ENCODE assay signal across 15 cellular contexts in the genomic region with DNA sequence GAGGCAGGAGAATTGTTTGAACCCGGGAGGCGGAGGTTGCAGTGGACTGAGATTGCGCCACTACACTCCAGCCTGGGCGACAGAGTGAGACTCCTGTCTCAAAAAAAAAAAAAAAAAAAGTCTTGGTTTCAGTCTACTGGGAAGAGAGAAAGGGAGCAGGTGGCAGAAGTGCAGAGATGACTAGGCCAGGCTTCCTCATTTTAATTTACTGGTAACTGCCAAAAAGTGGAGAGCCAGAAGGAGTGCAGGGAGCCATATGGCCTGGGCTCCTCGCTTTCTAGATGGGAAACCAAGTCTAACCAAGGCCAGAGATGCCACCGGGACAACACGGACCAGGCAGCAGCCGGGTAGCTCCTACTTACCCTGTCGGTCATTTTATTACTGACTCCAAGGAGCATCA. TPM values are rescaled to one million over a fixed set of nuclear protein-coding genes. Genes with fewer than 3 reads are reported as not detected.
DNase-seq lines count a peak whose midpoint lies in the region; ATAC-seq, FAIRE-seq and TF ChIP-seq lines count a peak whose summit lies in the region.
"Had no signal": no experiment of that assay in that cellular context is flagged by ENCODE, and none has a peak within 500 bp of the region (broad histone marks: within the 10 kb centered on the region; RNA-seq: fewer than 3 reads in every experiment).

No MANE protein-coding gene starts in this region.

- CTCF ChIA-PET in HepG2 (lab: Yijun Ruan, JAX; ENCODE audit: low intra/inter-chr PET ratio, low total read pairs) = no interaction called here

- peak overlapping the region; percentile 69 for H3K27ac Mint-ChIP-seq in stimulated activated naive B cell treated with anti-CD40 and anti-IgM and Interleukin-4, amounts not matched to agents 10 μg/mL and 1 μg/mL and 100 μg/mL, for 72 hours
- no peak overlapping the region for H3K27ac Mint-ChIP-seq in activated T-helper 2 cell treated with anti-CD3 and anti-CD28 coated beads, Interferon-gamma antibody, Interleukin-2, Interleukin-4, amounts not matched to agents 10 μg/mL and 5 μg/mL and 100 μg/mL, durations not matched to agents 14 hours and 24 hours and 36 hours
- H3K27ac Mint-ChIP-seq: activated naive CD4-positive, alpha-beta T cell treated with anti-CD3 and anti-CD28 coated beads, Interleukin-2, amount 50 U/mL, for 72 hours had no signal

- POLR2A ChIA-PET in HepG2 (lab: Yijun Ruan, JAX) = no interaction called here

- no peaks in the 10 kb centered on the region for H3K4me1 ChIP-seq in HepG2 (ENCODE audit: insufficient read depth, low read length)

- H3K9ac ChIP-seq in HepG2 (ENCODE audit: insufficient read depth, low read depth, low read length) = no peak overlapping the region
- H3K9ac ChIP-seq: BLaER1 had no signal

- no peak overlapping the region for H3K4me3 ChIP-seq in HepG2 (replicated peaks in 1 of 3; ENCODE audit: insufficient read depth in 1 of 3, low read depth in 2 of 3, low read length in 3 of 3)
- H3K4me3 ChIP-seq: BLaER1, heart right ventricle, thoracic aorta had no signal

- no peak for FAIRE-seq in HepG2 (lab: Jason Lieb, UNC)

- no peak overlapping the region for H3K27ac ChIP-seq in HepG2 (ENCODE audit: extremely low read length, insufficient read depth, low read length)
- H3K27ac ChIP-seq: BLaER1, heart right ventricle, neutrophil, thoracic aorta had no signal

- H3K4me3 Mint-ChIP-seq in stimulated activated naive B cell treated with anti-CD40 and anti-IgM and Interleukin-4, amounts not matched to agents 10 μg/mL and 1 μg/mL and 100 μg/mL, for 72 hours = peak overlapping the region in 1 of 2 donors; percentile 22
- no peak overlapping the region for H3K4me3 Mint-ChIP-seq in activated T-helper 2 cell treated with anti-CD3 and anti-CD28 coated beads, Interferon-gamma antibody, Interleukin-2, Interleukin-4, amounts not matched to agents 10 μg/mL and 5 μg/mL and 100 μg/mL, durations not matched to agents 14 hours and 24 hours and 36 hours (ENCODE audit: low read depth)

- peaks cover 5% of the 10 kb centered on the region for H3K79me2 ChIP-seq in HepG2 (ENCODE audit: insufficient read depth, low read length)

- no peak for TF ChIP-seq RAD21 in HepG2 (CRISPR knock-in tag; IDR thresholded peaks at IDR 0.05)

- 100% methylated on average over 9 of the region's 9 CpGs for WGBS in HepG2 (ENCODE audit: low lambda C conversion rate)

- H3K27me3 ChIP-seq in HepG2 (ENCODE audit: control insufficient read depth in 1 of 2, insufficient read depth in 2 of 2, low read length in 2 of 2) = no peaks in the 10 kb centered on the region
- H3K27me3 ChIP-seq: BLaER1, heart right ventricle, neutrophil had no signal

- ATAC-seq in GM21390 (IDR thresholded peaks at IDR 0.05; ENCODE audit: unreplicated experiment) (peak; percentile 52), HG03060 (IDR thresholded peaks at IDR 0.05; ENCODE audit: low read depth, unreplicated experiment) (peak; percentile 25), HepG2 (no peak)
- ATAC-seq in stimulated activated naive B cell treated with anti-CD40 and anti-IgM and Interleukin-4, amounts not matched to agents 10 μg/mL and 1 μg/mL and 100 μg/mL, for 72 hours (replicated peaks) = peak; percentile 87 to 91
- ATAC-seq: heart right ventricle, sciatic nerve had no signal

- no peak overlapping the region for H2AFZ ChIP-seq in HepG2 (ENCODE audit: low read length)

- H3K27me3 Mint-ChIP-seq in stimulated activated naive B cell treated with anti-CD40 and anti-IgM and Interleukin-4, amounts not matched to agents 10 μg/mL and 1 μg/mL and 100 μg/mL, for 72 hours = no peaks in the 10 kb centered on the region
- no peaks in the 10 kb centered on the region for H3K27me3 Mint-ChIP-seq in activated T-helper 2 cell treated with anti-CD3 and anti-CD28 coated beads, Interferon-gamma antibody, Interleukin-2, Interleukin-4, amounts not matched to agents 10 μg/mL and 5 μg/mL and 100 μg/mL, durations not matched to agents 14 hours and 24 hours and 36 hours (ENCODE audit: low read depth)

- peaks cover 16 to 40% of the 10 kb centered on the region in 2 donors for H3K4me1 Mint-ChIP-seq in stimulated activated naive B cell treated with anti-CD40 and anti-IgM and Interleukin-4, amounts not matched to agents 10 μg/mL and 1 μg/mL and 100 μg/mL, for 72 hours
- H3K4me1 Mint-ChIP-seq in activated T-helper 2 cell treated with anti-CD3 and anti-CD28 coated beads, Interferon-gamma antibody, Interleukin-2, Interleukin-4, amounts not matched to agents 10 μg/mL and 5 μg/mL and 100 μg/mL, durations not matched to agents 14 hours and 24 hours and 36 hours (ENCODE audit: low read depth) = peaks cover 13% of the 10 kb centered on the region

- TF ChIP-seq EP300 in HepG2 (IDR thresholded peaks at IDR 0.05; ENCODE audit: low read depth in 2 of 2, low read length in 2 of 2) = no peak
- TF ChIP-seq EP300 in HepG2 (CRISPR knock-in tag; IDR thresholded peaks at IDR 0.05; ENCODE audit: borderline replicate concordance) = no peak

- DNase-seq in NCI-H446 treated with DMSO at 0.1 percent for 48 hours (lab: John Stamatoyannopoulos, UW) (peak; percentile 49), HepG2 (ENCODE audit: low spot score) (no peak)
- peak; percentile 5 for DNase-seq in stimulated activated naive B cell treated with anti-CD40 and anti-IgM and Interleukin-4, amounts not matched to agents 10 μg/mL and 1 μg/mL and 100 μg/mL, for 72 hours
- no peak for DNase-seq in activated T-helper 2 cell treated with anti-CD3 and anti-CD28 coated beads, Interferon-gamma antibody, Interleukin-2, Interleukin-4, amounts not matched to agents 10 μg/mL and 5 μg/mL and 100 μg/mL, durations not matched to agents 14 hours and 24 hours and 36 hours (ENCODE audit: low spot score)
- no peak for DNase-seq in activated naive CD4-positive, alpha-beta T cell treated with anti-CD3 and anti-CD28 coated beads, Interleukin-2, amount 50 U/mL, for 16 hours
- DNase-seq: heart right ventricle; NK-92 treated with Interleukin-12 subunit alpha and Interleukin-12 subunit beta, amount 100 ng/mL, for 24 hours; SHP77 had no signal

- H3K9me3 Mint-ChIP-seq in stimulated activated naive B cell treated with anti-CD40 and anti-IgM and Interleukin-4, amounts not matched to agents 10 μg/mL and 1 μg/mL and 100 μg/mL, for 72 hours = no peaks in the 10 kb centered on the region
- no peaks in the 10 kb centered on the region for H3K9me3 Mint-ChIP-seq in activated T-helper 2 cell treated with anti-CD3 and anti-CD28 coated beads, Interferon-gamma antibody, Interleukin-2, Interleukin-4, amounts not matched to agents 10 μg/mL and 5 μg/mL and 100 μg/mL, durations not matched to agents 14 hours and 24 hours and 36 hours
- H3K9me3 Mint-ChIP-seq: activated naive CD4-positive, alpha-beta T cell treated with anti-CD3 and anti-CD28 coated beads, Interleukin-2, amount 50 U/mL, for 72 hours had no signal

- no TSS peak for BruUV-seq in HepG2 (replicated peaks; lab: Mats Ljungman, UMichigan)

- no peak for TF ChIP-seq POLR2A in HepG2 (IDR thresholded peaks at IDR 0.05; ENCODE audit: insufficient read depth in 1 of 2, low read depth in 2 of 2, low read length in 2 of 2)

- H3K9me3 ChIP-seq in HepG2 (ENCODE audit: low read length) = no peaks in the 10 kb centered on the region
- H3K9me3 ChIP-seq: BLaER1, neutrophil, thoracic aorta had no signal

- peaks cover 15 to 52% of the 10 kb centered on the region in 2 experiments for H3K36me3 ChIP-seq in HepG2 (replicated peaks in 1 of 2; ENCODE audit: control insufficient read depth in 1 of 2, insufficient read depth in 2 of 2, low read length in 2 of 2)

- H3K4me2 ChIP-seq in HepG2 (ENCODE audit: low read depth, low read length) = no peak overlapping the region
- H3K4me2 ChIP-seq: BLaER1 had no signal

- intact Hi-C loops in activated T-helper 2 cell treated with anti-CD3 and anti-CD28 coated beads, Interferon-gamma antibody, Interleukin-2, Interleukin-4, amounts not matched to agents 10 μg/mL and 5 μg/mL and 100 μg/mL, durations not matched to agents 14 hours and 24 hours and 36 hours (cut with micrococcal nuclease) = no loop called here
- intact Hi-C loops in HepG2 (cut with micrococcal nuclease; ENCODE audit: unreplicated experiment) = no loop called here

- no peaks in the 10 kb centered on the region for H4K20me1 ChIP-seq in HepG2 (ENCODE audit: insufficient read depth, low read length)

- peaks cover 40 to 52% of the 10 kb centered on the region in 2 donors for H3K36me3 Mint-ChIP-seq in stimulated activated naive B cell treated with anti-CD40 and anti-IgM and Interleukin-4, amounts not matched to agents 10 μg/mL and 1 μg/mL and 100 μg/mL, for 72 hours
- peaks cover 55% of the 10 kb centered on the region for H3K36me3 Mint-ChIP-seq in activated T-helper 2 cell treated with anti-CD3 and anti-CD28 coated beads, Interferon-gamma antibody, Interleukin-2, Interleukin-4, amounts not matched to agents 10 μg/mL and 5 μg/mL and 100 μg/mL, durations not matched to agents 14 hours and 24 hours and 36 hours (ENCODE audit: low read depth)

- no peak for TF ChIP-seq CTCF in HepG2 (CRISPR knock-in tag; IDR thresholded peaks at IDR 0.05)

- in situ Hi-C loops in HepG2 (cut with HindIII; ENCODE audit: extremely low pct_ligation_motif_present, low pct_unique_long_range_greater_than_20kb) = no loop called here

RNA-seq across cellular contexts. Expression of a gene that starts 12.2 kb away (rescaled TPM):
- total RNA-seq in activated T-helper 2 cell treated with anti-CD3 and anti-CD28 coated beads, Interferon-gamma antibody, Interleukin-2, Interleukin-4, amounts not matched to agents 10 μg/mL and 5 μg/mL and 100 μg/mL, durations not matched to agents 14 hours and 24 hours and 36 hours = 58.8 and 61.9 TPM in 2 replicates
- 61.5 and 76.0 TPM in 2 replicates for total RNA-seq in HepG2 (2016; rRNA removed; fragmentation: Illumina TruSeq; extraction: Trizol)
- total RNA-seq in HepG2 (2016; cell fraction: cytosol; rRNA removed; fragmentation: Illumina TruSeq; extraction: Trizol; ENCODE audit: low read depth) = 81.7 and 82.0 TPM in 2 replicates
- total RNA-seq in HepG2 (2016; cell fraction: insoluble cytoplasmic fraction; rRNA removed; fragmentation: Illumina TruSeq; extraction: Trizol) = 64.7 and 68.6 TPM in 2 replicates
- 145 and 152 TPM in 2 replicates for total RNA-seq in HepG2 (2016; cell fraction: membrane; rRNA removed; fragmentation: Illumina TruSeq; extraction: Trizol)
- total RNA-seq in HepG2 (2016; cell fraction: nucleus; rRNA removed; fragmentation: Illumina TruSeq; extraction: Trizol) = 26.6 and 33.5 TPM in 2 replicates
- polyA plus RNA-seq in HepG2 (2011; rRNA removed) = 52.3 and 57.8 TPM in 2 replicates
- 37.6 and 45.1 TPM in 2 replicates for polyA plus RNA-seq in HepG2 (2011; cell fraction: cytosol; rRNA removed)
- polyA plus RNA-seq in HepG2 (2011; cell fraction: nucleus; rRNA removed) = 19.5 and 19.9 TPM in 2 replicates
- polyA plus RNA-seq in HepG2 (2012) = 32.9 and 36.4 TPM in 2 replicates
- 167 and 171 TPM in 2 replicates for polyA plus RNA-seq in HepG2 (2016; cell fraction: cytosol; fragmentation: Illumina TruSeq; extraction: Trizol; ENCODE audit: low read depth)
- 95.6 and 112 TPM in 2 replicates for polyA plus RNA-seq in HepG2 (2016; cell fraction: insoluble cytoplasmic fraction; fragmentation: Illumina TruSeq; extraction: Trizol; ENCODE audit: low read depth)
- 189 and 199 TPM in 2 replicates for polyA plus RNA-seq in HepG2 (2016; cell fraction: membrane; fragmentation: Illumina TruSeq; extraction: Trizol; ENCODE audit: low read depth)
- polyA plus RNA-seq in HepG2 (2016; cell fraction: nucleus; fragmentation: Illumina TruSeq; extraction: Trizol; ENCODE audit: insufficient read depth, low read depth) = 67.4 and 69.2 TPM in 2 replicates
- polyA minus RNA-seq in HepG2 (2011; rRNA and poly(A)+ RNA removed; ENCODE audit: low replicate concordance) = 44.9 and 79.2 TPM in 2 replicates
- polyA minus RNA-seq in HepG2 (2011; cell fraction: cytosol; rRNA and poly(A)+ RNA removed) = 26.9 and 32.6 TPM in 2 replicates
- 18.8 and 19.8 TPM in 2 replicates for polyA minus RNA-seq in HepG2 (2011; cell fraction: nucleus; rRNA and poly(A)+ RNA removed)

RNA-seq across cellular contexts. Expression of a gene that starts 36.0 kb away (rescaled TPM):
- total RNA-seq in activated T-helper 2 cell treated with anti-CD3 and anti-CD28 coated beads, Interferon-gamma antibody, Interleukin-2, Interleukin-4, amounts not matched to agents 10 μg/mL and 5 μg/mL and 100 μg/mL, durations not matched to agents 14 hours and 24 hours and 36 hours = 18.0 and 20.0 TPM in 2 replicates
- 34.5 and 47.9 TPM in 2 replicates for total RNA-seq in HepG2 (2016; rRNA removed; fragmentation: Illumina TruSeq; extraction: Trizol)
- 17.6 and 21.7 TPM in 2 replicates for total RNA-seq in HepG2 (2016; cell fraction: cytosol; rRNA removed; fragmentation: Illumina TruSeq; extraction: Trizol; ENCODE audit: low read depth)
- 36.1 and 49.8 TPM in 2 replicates for total RNA-seq in HepG2 (2016; cell fraction: insoluble cytoplasmic fraction; rRNA removed; fragmentation: Illumina TruSeq; extraction: Trizol)
- 20.3 and 22.2 TPM in 2 replicates for total RNA-seq in HepG2 (2016; cell fraction: membrane; rRNA removed; fragmentation: Illumina TruSeq; extraction: Trizol)
- total RNA-seq in HepG2 (2016; cell fraction: nucleus; rRNA removed; fragmentation: Illumina TruSeq; extraction: Trizol) = 18.4 and 18.8 TPM in 2 replicates
- 27.2 and 37.4 TPM in 2 replicates for polyA plus RNA-seq in HepG2 (2011; rRNA removed)
- 27.7 and 38.9 TPM in 2 replicates for polyA plus RNA-seq in HepG2 (2011; cell fraction: cytosol; rRNA removed)
- polyA plus RNA-seq in HepG2 (2011; cell fraction: nucleus; rRNA removed) = 12.7 and 24.3 TPM in 2 replicates
- 47.7 and 75.4 TPM in 2 replicates for polyA plus RNA-seq in HepG2 (2012)
- 14.6 and 17.7 TPM in 2 replicates for polyA plus RNA-seq in HepG2 (2016; cell fraction: cytosol; fragmentation: Illumina TruSeq; extraction: Trizol; ENCODE audit: low read depth)
- polyA plus RNA-seq in HepG2 (2016; cell fraction: insoluble cytoplasmic fraction; fragmentation: Illumina TruSeq; extraction: Trizol; ENCODE audit: low read depth) = 78.2 and 81.4 TPM in 2 replicates
- 22.5 and 25.2 TPM in 2 replicates for polyA plus RNA-seq in HepG2 (2016; cell fraction: membrane; fragmentation: Illumina TruSeq; extraction: Trizol; ENCODE audit: low read depth)
- polyA plus RNA-seq in HepG2 (2016; cell fraction: nucleus; fragmentation: Illumina TruSeq; extraction: Trizol; ENCODE audit: insufficient read depth, low read depth) = 38.1 and 38.4 TPM in 2 replicates
- 7.2 and 13.5 TPM in 2 replicates for polyA minus RNA-seq in HepG2 (2011; rRNA and poly(A)+ RNA removed; ENCODE audit: low replicate concordance)
- 9.4 and 13.2 TPM in 2 replicates for polyA minus RNA-seq in HepG2 (2011; cell fraction: cytosol; rRNA and poly(A)+ RNA removed)
- 12.2 and 17.8 TPM in 2 replicates for polyA minus RNA-seq in HepG2 (2011; cell fraction: nucleus; rRNA and poly(A)+ RNA removed)

Comparison
In these comparisons a context has a peak if more than half of its experiments do, and no peak if none do; other contexts are left out.
1. DNase-seq: peak in NCI-H446 treated with DMSO at 0.1 percent for 48 hours (single experiment) and stimulated activated naive B cell treated with anti-CD40 and anti-IgM and Interleukin-4, amounts not matched to agents 10 μg/mL and 1 μg/mL and 100 μg/mL, for 72 hours (single experiment); none in activated T-helper 2 cell treated with anti-CD3 and anti-CD28 coated beads, Interferon-gamma antibody, Interleukin-2, Interleukin-4, amounts not matched to agents 10 μg/mL and 5 μg/mL and 100 μg/mL, durations not matched to agents 14 hours and 24 hours and 36 hours (single experiment), HepG2 (single experiment) and activated naive CD4-positive, alpha-beta T cell treated with anti-CD3 and anti-CD28 coated beads, Interleukin-2, amount 50 U/mL, for 16 hours (single experiment).